11 cellular contexts compared by ENCODE assay signal in the genomic region with DNA sequence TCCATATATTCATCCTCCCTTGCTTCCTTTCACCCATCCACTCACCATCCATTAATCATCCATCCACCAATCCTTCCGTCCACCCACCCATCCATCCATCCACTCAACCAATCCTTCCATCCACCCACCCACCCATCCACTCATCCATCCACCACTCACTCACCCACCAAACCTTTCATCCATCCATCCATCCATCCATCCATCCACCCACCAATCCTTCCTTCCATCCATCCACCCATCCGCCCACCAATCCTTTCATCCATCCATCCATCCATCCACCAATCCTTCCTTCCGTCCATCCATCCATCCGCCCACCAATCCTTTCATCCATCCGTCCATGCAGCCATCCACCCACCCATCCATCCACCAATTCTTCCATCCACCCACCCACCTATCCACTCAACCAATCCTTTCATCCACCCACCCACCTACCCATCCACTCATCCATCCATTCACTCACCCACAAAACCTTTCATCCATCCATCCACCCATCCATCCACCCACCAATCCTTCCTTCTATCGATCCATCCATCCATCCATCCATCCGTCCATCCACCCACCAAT. TPM values are rescaled to one million over a fixed set of nuclear protein-coding genes. Genes with fewer than 3 reads are reported as not detected.
"Had no signal": no experiment of that assay in that cellular context is flagged by ENCODE, and none has a peak within 500 bp of the region (broad histone marks: within the 10 kb centered on the region; RNA-seq: fewer than 3 reads in every experiment).

No MANE protein-coding gene starts in this region.

- H3K27ac Mint-ChIP-seq: H9, HFFc6 had no signal

- H3K4me3 ChIP-seq: GM23248 had no signal

- H3K9ac ChIP-seq: GM23248, KMS-11 had no signal

- H3K4me2 ChIP-seq: KMS-11 had no signal

- H3K9me3 Mint-ChIP-seq: HFFc6 had no signal

- H3K27ac ChIP-seq: GM23248, KMS-11 had no signal

- H2AFZ ChIP-seq: GM23248 had no signal

- H3K4me3 Mint-ChIP-seq: H9, HFFc6 had no signal

- FAIRE-seq: H54, HTR-8/SVneo had no signal

- DNase-seq: GM23248, GOT3, H9, HCEC 1CT, HFFc6, IMR-90, KBM-7 had no signal

RNA-seq across cellular contexts. Expression of gene SBK3, which starts 3.0 kb away (rescaled TPM):
- total RNA-seq: GM23248, HFFc6 had no signal
- polyA plus RNA-seq: GM23248 had no signal

RNA-seq across cellular contexts. Expression of gene SBK2, which starts 5.4 kb away (rescaled TPM):
- total RNA-seq: GM23248, HFFc6, HT-29, IMR-90 had no signal
- polyA plus RNA-seq: GM23248 had no signal

RNA-seq across cellular contexts. Expression of gene SSC5D, which starts 54.1 kb away (rescaled TPM):
- total RNA-seq: HT-29 had no signal
